24 cellular contexts compared by ENCODE assay signal in the genomic region with DNA sequence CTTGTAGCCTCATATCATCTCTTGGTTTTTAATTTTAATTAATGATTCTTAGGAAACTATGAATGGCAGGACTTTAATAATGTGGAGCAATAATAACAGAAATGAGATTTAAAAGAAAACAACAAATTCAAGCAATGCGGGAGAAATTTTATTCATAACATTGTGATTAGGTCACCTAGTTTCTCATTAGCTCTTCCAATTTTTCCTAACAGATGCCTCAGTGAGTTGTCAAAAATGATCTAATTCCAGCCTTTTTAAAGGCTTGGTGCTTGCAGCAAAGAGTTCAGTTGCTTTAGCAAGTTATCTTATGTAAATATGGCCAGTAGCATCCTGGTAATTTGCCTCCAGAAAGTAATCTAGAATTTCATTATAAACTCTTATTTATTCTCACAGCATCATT. TPM values are rescaled to one million over a fixed set of nuclear protein-coding genes. Genes with fewer than 3 reads are reported as not detected.
A peak's percentile ranks its signal among the peaks of the same experiment; 100 is the strongest.
DNase-seq lines count a peak whose midpoint lies in the region; ATAC-seq and TF ChIP-seq lines count a peak whose summit lies in the region.
"Had no signal": no experiment of that assay in that cellular context is flagged by ENCODE, and none has a peak within 500 bp of the region (broad histone marks: within the 10 kb centered on the region; RNA-seq: fewer than 3 reads in every experiment).

No MANE protein-coding gene starts in this region.

- peaks cover 3% of the 10 kb centered on the region for H3K4me1 ChIP-seq in fibroblast of lung (ENCODE audit: control insufficient read depth, extremely low read depth, insufficient read depth, low read length)
- H3K4me1 ChIP-seq: ascending aorta, spleen had no signal

- no peaks in the 10 kb centered on the region for H3K9me3 ChIP-seq in fibroblast of lung (ENCODE audit: control insufficient read depth, insufficient read depth, low read depth, low read length)
- H3K9me3 ChIP-seq: ascending aorta, ovary, spleen, thyroid gland had no signal

- H3K36me3 Mint-ChIP-seq in stimulated activated memory B cell treated with anti-CD40 and anti-IgM and Interleukin-4, amounts not matched to agents 10 μg/mL and 1 μg/mL and 100 μg/mL, for 72 hours: peaks cover 2% of the 10 kb centered on the region
- H3K36me3 Mint-ChIP-seq: CD4-positive, CD25-positive, alpha-beta regulatory T cell; stimulated activated effector memory CD8-positive, alpha-beta T cell treated with anti-CD3 and anti-CD28 coated beads, Interleukin-12 subunit alpha, Interleukin-12 subunit beta, amount 100 ng/mL, for 72 hours had no signal

- no peaks in the 10 kb centered on the region for H4K20me1 ChIP-seq in fibroblast of lung (ENCODE audit: control insufficient read depth, extremely low read depth, insufficient read depth, low read length)

- no peak overlapping the region for H3K4me3 Mint-ChIP-seq in stimulated activated memory B cell treated with anti-CD40 and anti-IgM and Interleukin-4, amounts not matched to agents 10 μg/mL and 1 μg/mL and 100 μg/mL, for 72 hours
- H3K4me3 Mint-ChIP-seq: CD4-positive, CD25-positive, alpha-beta regulatory T cell; dendritic cell treated with granulocyte-macrophage colony-stimulating factor and Interleukin-4, amounts not matched to agents 40 ng/mL and 50 ng/mL, for 4 days; stimulated activated effector memory CD8-positive, alpha-beta T cell treated with anti-CD3 and anti-CD28 coated beads, Interleukin-12 subunit alpha, Interleukin-12 subunit beta, amount 100 ng/mL, for 72 hours; T-helper 2 cell treated with Interferon-gamma antibody and Interleukin-4, amounts not matched to agents 5 μg/mL and 100 μg/mL, for 36 hours had no signal

- no peak overlapping the region for H3K4me2 ChIP-seq in fibroblast of lung (ENCODE audit: extremely low read depth, insufficient read depth, low read length)
- H3K4me2 ChIP-seq: hepatocyte had no signal

- H3K4me1 Mint-ChIP-seq in stimulated activated memory B cell treated with anti-CD40 and anti-IgM and Interleukin-4, amounts not matched to agents 10 μg/mL and 1 μg/mL and 100 μg/mL, for 72 hours: peaks cover 6% of the 10 kb centered on the region

- no peaks in the 10 kb centered on the region for H3K36me3 ChIP-seq in fibroblast of lung (ENCODE audit: control insufficient read depth, insufficient read depth, low read length)
- H3K36me3 ChIP-seq: ascending aorta, ovary, spleen, thyroid gland had no signal

- no peaks in the 10 kb centered on the region for H3K27me3 Mint-ChIP-seq in stimulated activated memory B cell treated with anti-CD40 and anti-IgM and Interleukin-4, amounts not matched to agents 10 μg/mL and 1 μg/mL and 100 μg/mL, for 72 hours
- H3K27me3 Mint-ChIP-seq: dendritic cell treated with granulocyte-macrophage colony-stimulating factor and Interleukin-4, amounts not matched to agents 40 ng/mL and 50 ng/mL, for 4 days had no signal

- no peak for ATAC-seq in HG02610 (IDR thresholded peaks at IDR 0.05; ENCODE audit: unreplicated experiment)
- no peak for ATAC-seq in stimulated activated memory B cell treated with anti-CD40 and anti-IgM and Interleukin-4, amounts not matched to agents 10 μg/mL and 1 μg/mL and 100 μg/mL, for 72 hours
- ATAC-seq: stimulated activated effector memory CD8-positive, alpha-beta T cell treated with anti-CD3 and anti-CD28 coated beads, Interleukin-12 subunit alpha, Interleukin-12 subunit beta, amount 100 ng/mL, for 72 hours had no signal

- H2AFZ ChIP-seq in fibroblast of lung (ENCODE audit: low read length): no peak overlapping the region
- H2AFZ ChIP-seq: hepatocyte had no signal

- H3K9ac ChIP-seq in fibroblast of lung (ENCODE audit: insufficient read depth, low read length): no peak overlapping the region

- peak overlapping the region; percentile 48 for H3K27ac ChIP-seq in fibroblast of lung (ENCODE audit: insufficient read depth, low read length)
- H3K27ac ChIP-seq: ascending aorta, hepatocyte, ovary, spleen, thyroid gland had no signal

- no peaks in the 10 kb centered on the region for H3K27me3 ChIP-seq in fibroblast of lung (ENCODE audit: control insufficient read depth, insufficient read depth, low read length)
- H3K27me3 ChIP-seq: ascending aorta, hepatocyte, ovary, spleen, thyroid gland had no signal

- no peaks in the 10 kb centered on the region for H3K79me2 ChIP-seq in fibroblast of lung (ENCODE audit: control insufficient read depth, insufficient read depth, low read length)
- H3K79me2 ChIP-seq: hepatocyte had no signal

- TF ChIP-seq CTCF in fibroblast of lung (conservative IDR thresholded peaks at IDR 0.05 in 1 of 2, IDR thresholded peaks at IDR 0.05 in 1 of 2; ENCODE audit: low read depth in 1 of 2, low read length in 2 of 2): no peak

- DNase-seq in EH (ENCODE audit: low read depth) (peak; percentile 87), NCI-H226 (peak; percentile 64), fibroblast of lung (ENCODE audit: low read depth in 2 of 2) (peak; percentile 50 to 83), non-pigmented ciliary epithelial cell (ENCODE audit: low read depth) (peak; percentile 74), cortex of kidney (lab: John Stamatoyannopoulos, UW) (no peak), dermis blood vessel endothelial cell (no peak)
- DNase-seq: activated CD4-positive, CD25-positive, alpha-beta regulatory T cell treated with anti-CD3 and anti-CD28 coated beads, Interleukin-2, amount 50 U/mL, for 72 hours; activated CD8-positive, alpha-beta memory T cell treated with anti-CD3 and anti-CD28 coated beads, Interleukin-2, amount 50 U/mL, for 4 hours; activated naive CD4-positive, alpha-beta T cell; CD4-positive, CD25-positive, alpha-beta regulatory T cell; DND-41; erythroblast; kidney; ovary; SIG-M5; spleen had no signal

- H3K4me3 ChIP-seq in fibroblast of lung (replicated peaks in 1 of 4; ENCODE audit: control extremely low read depth in 1 of 4, insufficient read depth in 1 of 4, low read depth in 3 of 4, low read length in 4 of 4): no peak overlapping the region
- H3K4me3 ChIP-seq: ascending aorta, hepatocyte, ovary, spleen, thyroid gland had no signal

- no peak overlapping the region for H3K27ac Mint-ChIP-seq in stimulated activated memory B cell treated with anti-CD40 and anti-IgM and Interleukin-4, amounts not matched to agents 10 μg/mL and 1 μg/mL and 100 μg/mL, for 72 hours
- H3K27ac Mint-ChIP-seq: dendritic cell treated with granulocyte-macrophage colony-stimulating factor and Interleukin-4, amounts not matched to agents 40 ng/mL and 50 ng/mL, for 4 days; stimulated activated effector memory CD8-positive, alpha-beta T cell treated with anti-CD3 and anti-CD28 coated beads, Interleukin-12 subunit alpha, Interleukin-12 subunit beta, amount 100 ng/mL, for 72 hours; T-helper 2 cell treated with Interferon-gamma antibody and Interleukin-4, amounts not matched to agents 5 μg/mL and 100 μg/mL, for 36 hours had no signal

- no peaks in the 10 kb centered on the region for H3K9me3 Mint-ChIP-seq in stimulated activated memory B cell treated with anti-CD40 and anti-IgM and Interleukin-4, amounts not matched to agents 10 μg/mL and 1 μg/mL and 100 μg/mL, for 72 hours
- H3K9me3 Mint-ChIP-seq: CD4-positive, CD25-positive, alpha-beta regulatory T cell; dendritic cell treated with granulocyte-macrophage colony-stimulating factor and Interleukin-4, amounts not matched to agents 40 ng/mL and 50 ng/mL, for 4 days; stimulated activated effector memory CD8-positive, alpha-beta T cell treated with anti-CD3 and anti-CD28 coated beads, Interleukin-12 subunit alpha, Interleukin-12 subunit beta, amount 100 ng/mL, for 72 hours; T-helper 2 cell treated with Interferon-gamma antibody and Interleukin-4, amounts not matched to agents 5 μg/mL and 100 μg/mL, for 36 hours had no signal

RNA-seq across cellular contexts. Expression of gene PDE7B, which starts 20.4 kb away (rescaled TPM):
- total RNA-seq in fibroblast of lung (21.5 and 22.1 TPM in 2 replicates), dermis blood vessel endothelial cell (26.6 and 58.5 TPM in 2 replicates)
- polyA plus RNA-seq in fibroblast of lung: 7.9 and 14.2 TPM in 2 replicates
- 5.9 and 8.1 TPM in 2 replicates for polyA plus RNA-seq in fibroblast of lung (2012)
- polyA minus RNA-seq in fibroblast of lung (ENCODE audit: low replicate concordance): 2.7 and 26.0 TPM in 2 replicates

Comparison
In these comparisons a context has a peak if more than half of its experiments do, and no peak if none do; other contexts are left out.
1. DNase-seq: peak in EH (single experiment), NCI-H226 (single experiment), fibroblast of lung (2 of 2) and non-pigmented ciliary epithelial cell (single experiment); none in cortex of kidney (single experiment) and dermis blood vessel endothelial cell (single experiment).